ENCODE assay signal across 8 cellular contexts in genomic region chr17:75783069-75783783, GRCh38. TPM values are rescaled to one million over a fixed set of nuclear protein-coding genes. Genes with fewer than 3 reads are reported as not detected.
A peak's percentile ranks its signal among the peaks of the same experiment; 100 is the strongest.
DNase-seq lines count a peak whose midpoint lies in the region; ATAC-seq and TF ChIP-seq lines count a peak whose summit lies in the region.

No MANE protein-coding gene starts in this region.

- H3K36me3 ChIP-seq in right atrium auricular region: peaks cover 9% of the 10 kb centered on the region

- H3K9me3 ChIP-seq in right atrium auricular region: no peaks in the 10 kb centered on the region

- peak overlapping the region; percentile 100 for H3K27ac ChIP-seq in right atrium auricular region

- peak; percentile 59 to 73 for TF ChIP-seq CTCF in right atrium auricular region (IDR thresholded peaks at IDR 0.05)

- no peak for DNase-seq in right atrium auricular region (ENCODE audit: low spot score)
- no peak for DNase-seq in Right ventricle myocardium superior
- DNase-seq in NCI-H2171 treated with DMSO at 0.1 percent for 48 hours (lab: John Stamatoyannopoulos, UW): peak; percentile 59
- no peak for DNase-seq in activated naive CD8-positive, alpha-beta T cell treated with anti-CD3 and anti-CD28 coated beads, Interleukin-2, amount 10 ng/mL, durations not matched to agents 7 days and 5 days
- peak; percentile 75 for DNase-seq in iris pigment epithelial cell (ENCODE audit: low read depth)
- peak; percentile 72 for DNase-seq in stromal cell of bone marrow (ENCODE audit: low read depth)
- DNase-seq in effector CD8-positive, alpha-beta T cell (lab: John Stamatoyannopoulos, UW): no peak

- ATAC-seq in Right ventricle myocardium superior (ENCODE audit: poor library complexity) (no peak), GM18870 (IDR thresholded peaks at IDR 0.05; ENCODE audit: unreplicated experiment) (no peak)
- peak; percentile 20 for ATAC-seq in activated naive CD8-positive, alpha-beta T cell treated with anti-CD3 and anti-CD28 coated beads, Interleukin-2, amount 10 ng/mL, durations not matched to agents 7 days and 5 days (ENCODE audit: low read depth)

- H3K27ac Mint-ChIP-seq in activated naive CD8-positive, alpha-beta T cell treated with anti-CD3 and anti-CD28 coated beads, Interleukin-2, amount 10 ng/mL, durations not matched to agents 7 days and 5 days: peak overlapping the region; percentile 99

- H3K9me3 Mint-ChIP-seq in activated naive CD8-positive, alpha-beta T cell treated with anti-CD3 and anti-CD28 coated beads, Interleukin-2, amount 10 ng/mL, durations not matched to agents 7 days and 5 days: no peaks in the 10 kb centered on the region

- H3K36me3 Mint-ChIP-seq in activated naive CD8-positive, alpha-beta T cell treated with anti-CD3 and anti-CD28 coated beads, Interleukin-2, amount 10 ng/mL, durations not matched to agents 7 days and 5 days: peaks cover 15% of the 10 kb centered on the region

- peak overlapping the region; percentile 94 for H3K4me3 Mint-ChIP-seq in activated naive CD8-positive, alpha-beta T cell treated with anti-CD3 and anti-CD28 coated beads, Interleukin-2, amount 10 ng/mL, durations not matched to agents 7 days and 5 days

- H3K4me1 Mint-ChIP-seq in activated naive CD8-positive, alpha-beta T cell treated with anti-CD3 and anti-CD28 coated beads, Interleukin-2, amount 10 ng/mL, durations not matched to agents 7 days and 5 days: peaks cover 40% of the 10 kb centered on the region

- peaks cover 0 to 41% of the 10 kb centered on the region in 2 donors for H3K4me1 ChIP-seq in right atrium auricular region

- intact Hi-C loops in Right ventricle myocardium superior (cut with DNase I): loop anchor here (5.0 kb wide), 1 partner anchor 194 kb away; the partner anchor contains the start of genes ACOX1 and TEN1

- POLR2A ChIA-PET in activated naive CD8-positive, alpha-beta T cell treated with anti-CD3 and anti-CD28 coated beads, Interleukin-2, amount 10 ng/mL, durations not matched to agents 7 days and 5 days (lab: Charles Lee): interaction anchor here (0.6 to 5.9 kb wide), 26 partner anchors 8 to 1032 kb away, joined by 3 to 65 read pairs (median 5); partner anchors contain the start of genes GALK1, GRB2, TRIM65 and UNC13D

- H3K4me3 ChIP-seq in right atrium auricular region: no peak overlapping the region

- no peaks in the 10 kb centered on the region for H3K27me3 ChIP-seq in right atrium auricular region

- no peaks in the 10 kb centered on the region for H3K27me3 Mint-ChIP-seq in activated naive CD8-positive, alpha-beta T cell treated with anti-CD3 and anti-CD28 coated beads, Interleukin-2, amount 10 ng/mL, durations not matched to agents 7 days and 5 days

RNA-seq across cellular contexts. Expression of gene UNK, which starts 1.4 kb away (rescaled TPM):
- 10 to 100 TPM; 18.8 to 25.3 TPM for total RNA-seq in right atrium auricular region
- 14.3 TPM for total RNA-seq in Right ventricle myocardium superior
- 10 to 100 TPM; 37.4 to 39.8 TPM for total RNA-seq in activated naive CD8-positive, alpha-beta T cell treated with anti-CD3 and anti-CD28 coated beads, Interleukin-2, amount 10 ng/mL, durations not matched to agents 7 days and 5 days

RNA-seq across cellular contexts. Expression of gene GALK1, which starts 18.2 kb away (rescaled TPM):
- 10 to 100 TPM; 19.6 to 21.0 TPM for total RNA-seq in right atrium auricular region
- total RNA-seq in Right ventricle myocardium superior: 23.3 TPM
- 10 to 100 TPM; 50.4 to 53.0 TPM for total RNA-seq in activated naive CD8-positive, alpha-beta T cell treated with anti-CD3 and anti-CD28 coated beads, Interleukin-2, amount 10 ng/mL, durations not matched to agents 7 days and 5 days

Comparison
In these comparisons a context has a peak if more than half of its experiments do, and no peak if none do; other contexts are left out.
1. DNase-seq: peak in NCI-H2171 treated with DMSO at 0.1 percent for 48 hours (single experiment), iris pigment epithelial cell (single experiment) and stromal cell of bone marrow (single experiment); none in right atrium auricular region (single experiment), Right ventricle myocardium superior (single experiment), activated naive CD8-positive, alpha-beta T cell treated with anti-CD3 and anti-CD28 coated beads, Interleukin-2, amount 10 ng/mL, durations not matched to agents 7 days and 5 days (single experiment) and effector CD8-positive, alpha-beta T cell (single experiment).